ENCODE assay signal across 16 cellular contexts in genomic region chr14:33230016-33230415, GRCh38.
"Had no signal": no experiment of that assay in that cellular context is flagged by ENCODE, and none has a peak within 500 bp of the region (broad histone marks: within the 10 kb centered on the region; RNA-seq: fewer than 3 reads in every experiment).

No MANE protein-coding gene starts in this region.

- H3K27ac Mint-ChIP-seq: activated CD4-positive, alpha-beta T cell treated with anti-CD3 and anti-CD28 coated beads, Interleukin-2, amount 10 ng/mL, durations not matched to agents 24 days and 14 days; activated CD8-positive, alpha-beta T cell treated with anti-CD3 and anti-CD28 coated beads, Interleukin-2, amount 10 ng/mL, durations not matched to agents 7 days and 5 days; activated T-cell treated with anti-CD3 and anti-CD28 coated beads, Interleukin-2, amount 50 U/mL, for 24 hours; activated T-helper 2 cell treated with anti-CD3 and anti-CD28 coated beads, Interferon-gamma antibody, Interleukin-2, Interleukin-4, amounts not matched to agents 10 μg/mL and 5 μg/mL and 100 μg/mL, durations not matched to agents 14 hours and 24 hours and 36 hours; nephron progenitor cell; progenitor cell of endocrine pancreas had no signal

- H3K9me3 Mint-ChIP-seq: activated CD4-positive, alpha-beta T cell treated with anti-CD3 and anti-CD28 coated beads, Interleukin-2, amount 10 ng/mL, durations not matched to agents 24 days and 14 days; activated T-helper 2 cell treated with anti-CD3 and anti-CD28 coated beads, Interferon-gamma antibody, Interleukin-2, Interleukin-4, amounts not matched to agents 10 μg/mL and 5 μg/mL and 100 μg/mL, durations not matched to agents 14 hours and 24 hours and 36 hours; nephron progenitor cell had no signal

- H3K27me3 ChIP-seq: esophagus muscularis mucosa, right atrium auricular region, suprapubic skin, transverse colon, vagina had no signal

- H3K4me1 Mint-ChIP-seq: activated CD4-positive, alpha-beta T cell treated with anti-CD3 and anti-CD28 coated beads, Interleukin-2, amount 10 ng/mL, durations not matched to agents 24 days and 14 days; nephron progenitor cell had no signal

- H3K9me3 ChIP-seq: esophagus muscularis mucosa, right atrium auricular region, suprapubic skin, transverse colon, vagina had no signal

- H3K4me3 Mint-ChIP-seq: activated CD4-positive, alpha-beta T cell treated with anti-CD3 and anti-CD28 coated beads, Interleukin-2, amount 10 ng/mL, durations not matched to agents 24 days and 14 days; activated CD8-positive, alpha-beta T cell treated with anti-CD3 and anti-CD28 coated beads, Interleukin-2, amount 10 ng/mL, durations not matched to agents 7 days and 5 days; activated T-cell treated with anti-CD3 and anti-CD28 coated beads, Interleukin-2, amount 50 U/mL, for 24 hours; nephron progenitor cell had no signal

- H3K4me3 ChIP-seq: esophagus muscularis mucosa, lung, right atrium auricular region, suprapubic skin, transverse colon, vagina had no signal

- DNase-seq: activated CD4-positive, alpha-beta T cell treated with anti-CD3 and anti-CD28 coated beads, Interleukin-2, amount 10 ng/mL, durations not matched to agents 24 days and 14 days; activated CD8-positive, alpha-beta T cell treated with anti-CD3 and anti-CD28 coated beads, Interleukin-2, amount 10 ng/mL, durations not matched to agents 7 days and 5 days; activated naive CD4-positive, alpha-beta T cell treated with Interleukin-2 at 50 U/mL for 16 hours; activated T-cell treated with anti-CD3 and anti-CD28 coated beads, Interleukin-2, amount 50 U/mL, for 24 hours; effector CD8-positive, alpha-beta T cell; nephron progenitor cell; stimulated activated naive CD8-positive, alpha-beta T cell treated with anti-CD3 and anti-CD28 coated beads, Interleukin-15, Interleukin-2, amounts not matched to agents 100 U/mL and 50 U/mL, for 24 hours; T1000; transverse colon had no signal

- H3K4me1 ChIP-seq: right atrium auricular region, suprapubic skin, vagina had no signal

- H3K36me3 ChIP-seq: esophagus muscularis mucosa, right atrium auricular region, suprapubic skin, transverse colon, vagina had no signal

- H3K27me3 Mint-ChIP-seq: activated CD4-positive, alpha-beta T cell treated with anti-CD3 and anti-CD28 coated beads, Interleukin-2, amount 10 ng/mL, durations not matched to agents 24 days and 14 days; activated T-cell treated with anti-CD3 and anti-CD28 coated beads, Interleukin-2, amount 50 U/mL, for 24 hours had no signal

- H3K27ac ChIP-seq: esophagus muscularis mucosa, right atrium auricular region, suprapubic skin, transverse colon, vagina had no signal
